ENCODE assay signal across 8 cellular contexts in genomic region chr13:30743319-30744055, GRCh38. TPM values are rescaled to one million over a fixed set of nuclear protein-coding genes. Genes with fewer than 3 reads are reported as not detected.
DNase-seq lines count a peak whose midpoint lies in the region; ATAC-seq and TF ChIP-seq lines count a peak whose summit lies in the region.

No MANE protein-coding gene starts in this region.

- peak; percentile 63 for ATAC-seq in lung (ENCODE audit: insufficient read depth, low FRiP score)
- ATAC-seq in GM21526 (IDR thresholded peaks at IDR 0.05; ENCODE audit: low FRiP score, unreplicated experiment), result no peak
- ATAC-seq in GM21423 (IDR thresholded peaks at IDR 0.05; ENCODE audit: unreplicated experiment), result no peak

- WGBS in lung, 2 donors, result 56 to 63% methylated on average over 4 of the region's 4 CpGs

- DNase-seq in ACHN, result peak; percentile 91
- DNase-seq in astrocyte of the spinal cord (ENCODE audit: low read depth, low spot score), result peak; percentile 99
- DNase-seq in lung (ENCODE audit: low spot score), result peak; percentile 44
- no peak for DNase-seq in COR-L47 (lab: John Stamatoyannopoulos, UW)
- DNase-seq in NCI-H1930 (lab: John Stamatoyannopoulos, UW), result no peak

- TF ChIP-seq CTCF in astrocyte of the spinal cord (IDR thresholded peaks at IDR 0.05; ENCODE audit: low read depth, low read length) (no peak), lung (IDR thresholded peaks at IDR 0.05; ENCODE audit: control extremely low read depth, extremely low read depth) (no peak)

- H3K9ac ChIP-seq in HUES48 (ENCODE audit: low read depth, low read length), result no peak overlapping the region

- H3K9me3 ChIP-seq in HUES48 (ENCODE audit: control insufficient read depth, insufficient read depth, low read length) (no peaks in the 10 kb centered on the region), lung (ENCODE audit: control insufficient read depth in 2 of 2, insufficient read depth in 1 of 2, low read length in 1 of 2) (no peaks in the 10 kb centered on the region)

- no peak overlapping the region for H3K4me3 ChIP-seq in HUES48 (ENCODE audit: low read depth, low read length)
- H3K4me3 ChIP-seq in astrocyte of the spinal cord (ENCODE audit: low read depth, low read length), result no peak overlapping the region
- H3K4me3 ChIP-seq in lung, result no peak overlapping the region

- H3K27ac ChIP-seq in HUES48 (ENCODE audit: low read depth, low read length) (peak overlapping the region; percentile 22), lung (ENCODE audit: low read depth in 1 of 2, low read length in 1 of 2) (peak overlapping the region; percentile 13 to 86)

- in situ Hi-C loops in ACHN (cut with HindIII; ENCODE audit: low pct_ligation_motif_present, low pct_unique_long_range_greater_than_20kb, low sequenced_read_pairs), result no loop called here
- in situ Hi-C loops in astrocyte of the spinal cord (cut with HindIII; ENCODE audit: low sequenced_read_pairs), result no loop called here

- H3K27me3 ChIP-seq in HUES48 (ENCODE audit: control insufficient read depth, insufficient read depth, low read length) (no peaks in the 10 kb centered on the region), lung (ENCODE audit: control insufficient read depth, insufficient read depth) (no peaks in the 10 kb centered on the region)

- H3K36me3 ChIP-seq in HUES48 (ENCODE audit: control insufficient read depth, insufficient read depth, low read length), result no peaks in the 10 kb centered on the region
- peaks cover 0 to 2% of the 10 kb centered on the region in 2 donors for H3K36me3 ChIP-seq in lung (ENCODE audit: control insufficient read depth in 2 of 2, insufficient read depth in 2 of 2, low read length in 2 of 2)

- H3K4me1 ChIP-seq in HUES48 (ENCODE audit: control insufficient read depth, insufficient read depth, low read length) (peaks cover 15% of the 10 kb centered on the region), lung (ENCODE audit: control insufficient read depth in 2 of 2, insufficient read depth in 2 of 2, low read length in 2 of 2) (peaks cover 0 to 21% of the 10 kb centered on the region in 2 donors)

RNA-seq across cellular contexts. Expression of gene ALOX5AP, which starts 8.1 kb away (rescaled TPM):
- total RNA-seq in lung, result 100 to 1,000 TPM in 1 of 2 donors, 10 to 100 TPM in 1; 17.9 to 192 TPM
- 100 to 1,000 TPM in 1 of 2 donors, 10 to 100 TPM in 1; 30.6 to 753 TPM for polyA plus RNA-seq in lung

Comparison
In these comparisons a context has a peak if more than half of its experiments do, and no peak if none do; other contexts are left out.
1. DNase-seq: peak in ACHN (single experiment), astrocyte of the spinal cord (single experiment) and lung (single experiment); none in COR-L47 (single experiment) and NCI-H1930 (0 of 2).